ENCODE assay signal across 8 cellular contexts in the genomic region with DNA sequence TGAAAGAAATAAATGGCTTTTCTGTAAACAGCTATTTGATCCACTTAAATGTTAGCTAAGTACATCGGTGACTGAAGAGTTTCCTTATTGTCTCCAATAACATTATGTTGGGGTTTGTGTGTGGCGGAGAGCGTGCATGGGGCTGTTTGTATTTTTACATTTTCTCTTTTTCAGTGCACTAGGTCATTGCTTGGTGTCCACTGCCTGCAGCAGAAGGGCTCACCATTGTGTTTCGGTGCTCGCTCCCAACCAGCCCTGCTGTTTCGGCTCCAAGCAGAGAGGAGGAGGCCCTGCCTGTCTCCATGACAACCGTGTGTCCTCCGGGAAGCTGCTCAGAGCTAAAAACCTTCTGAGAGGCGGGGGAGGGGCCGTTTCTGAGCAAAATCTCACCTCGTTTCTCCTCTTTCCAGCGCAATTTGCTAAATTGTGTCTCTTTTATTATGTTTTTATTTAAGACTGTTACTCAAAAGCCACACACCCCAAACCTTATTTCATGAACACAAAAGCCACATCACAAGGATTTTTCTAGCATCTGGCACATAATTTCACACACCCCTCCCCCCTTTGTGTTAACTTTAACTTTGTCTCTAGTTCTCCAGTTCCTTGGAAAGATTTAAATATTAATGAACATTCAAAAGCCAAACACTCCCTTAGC.
DNase-seq lines count a peak whose midpoint lies in the region; ATAC-seq and TF ChIP-seq lines count a peak whose summit lies in the region.

No MANE protein-coding gene starts in this region.

- TF ChIP-seq POLR2A in testis (IDR thresholded peaks at IDR 0.05) (no peak), sigmoid colon (IDR thresholded peaks at IDR 0.05) (no peak)

- H3K27me3 ChIP-seq in AG04450 (ENCODE audit: control insufficient read depth, insufficient read depth, low read length), result no peaks in the 10 kb centered on the region
- no peaks in the 10 kb centered on the region for H3K27me3 ChIP-seq in WERI-Rb-1 (ENCODE audit: insufficient read depth, low read depth, severe bottlenecking)
- H3K27me3 ChIP-seq in testis, result no peaks in the 10 kb centered on the region
- H3K27me3 ChIP-seq in sigmoid colon, result no peaks in the 10 kb centered on the region

- 3 to 8% methylated on average over 12 of the region's 12 CpGs for WGBS in testis, 2 donors
- 8 to 34% methylated on average over 12 of the region's 12 CpGs for WGBS in sigmoid colon, 2 donors

- POLR2A ChIA-PET in AG04450 (lab: Yijun Ruan, JAX), result no interaction called here

- intact Hi-C loops in testis (cut with DNase I; ENCODE audit: low total_unique reads), result no loop called here
- intact Hi-C loops in sigmoid colon (cut with DNase I), result no loop called here

- H3K9me3 ChIP-seq in AG04450 (ENCODE audit: control insufficient read depth, insufficient read depth, low read length), result no peaks in the 10 kb centered on the region
- H3K9me3 ChIP-seq in WERI-Rb-1 (ENCODE audit: severe bottlenecking), result no peaks in the 10 kb centered on the region
- H3K9me3 ChIP-seq in testis, result no peaks in the 10 kb centered on the region
- H3K9me3 ChIP-seq in sigmoid colon, result no peaks in the 10 kb centered on the region

- CTCF ChIA-PET in AG04450 (lab: Charles Lee), result interaction anchor here (0.8 to 1.7 kb wide), 5 partner anchors 10 to 330 kb away, joined by 3 to 9 read pairs (median 4); a partner anchor contains a TSS

- no peak for ATAC-seq in HG02798 (IDR thresholded peaks at IDR 0.05; ENCODE audit: poor library complexity, unreplicated experiment)

- H3K27ac ChIP-seq in AG04450 (ENCODE audit: low read depth, low read length) (no peak overlapping the region), WERI-Rb-1 (peak overlapping the region; percentile 40), testis (no peak overlapping the region), sigmoid colon (no peak overlapping the region)

- H3K4me3 ChIP-seq in AG04450 (ENCODE audit: low read depth, low read length) (peak overlapping the region; percentile 25), WERI-Rb-1 (ENCODE audit: low read depth, low read length) (peak overlapping the region; percentile 50), testis (no peak overlapping the region), sigmoid colon (no peak overlapping the region)

- DNase-seq in AG04450 (ENCODE audit: low read depth, low spot score) (peak; percentile 3), NCI-H1092 (lab: John Stamatoyannopoulos, UW) (peak; percentile 88), WERI-Rb-1 (peak; percentile 90), hypothalamus (lab: John Stamatoyannopoulos, UW) (peak in 49 of 51 donors; percentile 5 to 89 (median 71)), testis (peak; percentile 83), NCI-H226 (no peak), sigmoid colon (no peak)

- no peak for TF ChIP-seq EP300 in sigmoid colon (IDR thresholded peaks at IDR 0.05)

- H3K36me3 ChIP-seq in WERI-Rb-1 (no peaks in the 10 kb centered on the region), testis (ENCODE audit: low read depth, missing control alignments) (no peaks in the 10 kb centered on the region), sigmoid colon (no peaks in the 10 kb centered on the region)

- H3K4me1 ChIP-seq in testis (no peaks in the 10 kb centered on the region), sigmoid colon (peaks cover 0 to 7% (median 6%) of the 10 kb centered on the region in 4 donors)

- TF ChIP-seq CTCF in AG04450 (IDR thresholded peaks at IDR 0.05; ENCODE audit: low read depth, low read length), result no peak
- TF ChIP-seq CTCF in WERI-Rb-1 (IDR thresholded peaks at IDR 0.05; ENCODE audit: low read depth, low read length), result no peak
- no peak for TF ChIP-seq CTCF in testis (IDR thresholded peaks at IDR 0.05)
- TF ChIP-seq CTCF in sigmoid colon (IDR thresholded peaks at IDR 0.05), result no peak

Comparison
In these comparisons a context has a peak if more than half of its experiments do, and no peak if none do; other contexts are left out.
1. DNase-seq: peak in AG04450 (single experiment), NCI-H1092 (single experiment), WERI-Rb-1 (single experiment), hypothalamus (49 of 51) and testis (single experiment); none in NCI-H226 (single experiment) and sigmoid colon (single experiment).
2. H3K4me3 ChIP-seq: peak in AG04450 (single experiment) and WERI-Rb-1 (single experiment); none in testis (0 of 2) and sigmoid colon (0 of 4).